In genomic region chr19:39480337-39481228, GRCh38 we compare ENCODE assay signal across 8 cellular contexts. TPM values are rescaled to one million over a fixed set of nuclear protein-coding genes. Genes with fewer than 3 reads are reported as not detected.
DNase-seq lines count a peak whose midpoint lies in the region; ATAC-seq and TF ChIP-seq lines count a peak whose summit lies in the region.

Gene TIMM50 (plus strand): TSS chr19:39480838. CDS start chr19:39480854, 16 bp downstream.

- peak within 1 kb of the TSS; percentile 80 for H3K27ac ChIP-seq in KOPT-K1 (ENCODE audit: low read depth, low read length, poor library complexity, severe bottlenecking)
- H3K27ac ChIP-seq in Peyer's patch: peak within 1 kb of the TSS; percentile 70 to 86 (median 78)
- peak within 1 kb of the TSS; percentile 83 to 97 for H3K27ac ChIP-seq in esophagus (ENCODE audit: low read depth in 2 of 2, low read length in 1 of 2)
- H3K27ac ChIP-seq in muscle layer of colon (ENCODE audit: low read depth, low read length): peak within 1 kb of the TSS; percentile 82

- WGBS in esophagus, 2 donors: 1% methylated on average over 62 of the region's 62 CpGs

- H3K4me1 Mint-ChIP-seq in activated T-cell treated with anti-CD3 and anti-CD28 coated beads, Interleukin-2, amount 50 U/mL, for 4 hours (ENCODE audit: low read depth): peaks cover 24% of the 10 kb centered on the region

- H3K4me3 Mint-ChIP-seq in activated T-cell treated with anti-CD3 and anti-CD28 coated beads, Interleukin-2, amount 50 U/mL, for 4 hours: peak within 1 kb of the TSS; percentile 89

- H3K9me3 Mint-ChIP-seq in activated T-cell treated with anti-CD3 and anti-CD28 coated beads, Interleukin-2, amount 50 U/mL, for 4 hours: no peaks in the 10 kb centered on the region

- TF ChIP-seq CTCF in Peyer's patch (IDR thresholded peaks at IDR 0.05): no peak

- no peaks in the 10 kb centered on the region for H3K27me3 Mint-ChIP-seq in activated T-cell treated with anti-CD3 and anti-CD28 coated beads, Interleukin-2, amount 50 U/mL, for 4 hours (ENCODE audit: low read depth)

- H3K36me3 ChIP-seq in KOPT-K1 (ENCODE audit: insufficient read depth, low read length) (peaks cover 45% of the 10 kb centered on the region), Peyer's patch (peaks cover 0 to 22% (median 0%) of the 10 kb centered on the region in 3 donors), esophagus (ENCODE audit: control insufficient read depth in 2 of 2, insufficient read depth in 2 of 2, low read length in 1 of 2) (peaks cover 0 to 9% of the 10 kb centered on the region in 2 donors), muscle layer of colon (ENCODE audit: insufficient read depth, low read length) (peaks cover 18% of the 10 kb centered on the region)

- ATAC-seq in GM21737 (IDR thresholded peaks at IDR 0.05; ENCODE audit: unreplicated experiment): peak; percentile 76
- peak; percentile 97 for ATAC-seq in activated T-cell treated with anti-CD3 and anti-CD28 coated beads, Interleukin-2, amount 50 U/mL, for 4 hours

- DNase-seq in DMS53 (lab: John Stamatoyannopoulos, UW) (peak; percentile 99), Peyer's patch (peak; percentile 94 to 98 (median 98))
- DNase-seq in activated T-cell treated with anti-CD3 and anti-CD28 coated beads, Interleukin-2, amount 50 U/mL, for 4 hours: peak; percentile 98
- peak; percentile 93 to 97 for DNase-seq in stimulated activated CD8-positive, alpha-beta memory T cell treated with anti-CD3 and anti-CD28 coated beads, Interleukin-7, amount 100 ng/mL, for 1 hour (ENCODE audit: low read depth in 2 of 2)

- H3K36me3 Mint-ChIP-seq in activated T-cell treated with anti-CD3 and anti-CD28 coated beads, Interleukin-2, amount 50 U/mL, for 4 hours (ENCODE audit: insufficient read depth): peaks cover 8% of the 10 kb centered on the region

- H3K9me3 ChIP-seq in KOPT-K1 (ENCODE audit: insufficient read depth, low read length, poor library complexity, severe bottlenecking): no peaks in the 10 kb centered on the region
- H3K9me3 ChIP-seq in Peyer's patch: no peaks in the 10 kb centered on the region
- no peaks in the 10 kb centered on the region for H3K9me3 ChIP-seq in esophagus (ENCODE audit: control insufficient read depth in 2 of 2, insufficient read depth in 1 of 2, low read depth in 1 of 2, low read length in 1 of 2)
- H3K9me3 ChIP-seq in muscle layer of colon (ENCODE audit: low read length): no peaks in the 10 kb centered on the region

- H3K4me3 ChIP-seq in Peyer's patch (peak within 1 kb of the TSS; percentile 79 to 97 (median 92)), esophagus (ENCODE audit: low read depth in 1 of 2, low read length in 2 of 2) (peak within 1 kb of the TSS; percentile 96 to 98), muscle layer of colon (ENCODE audit: low read depth in 1 of 2, low read length in 2 of 2) (peak within 1 kb of the TSS; percentile 80 to 99)

- peak; percentile 45 for TF ChIP-seq POLR2A in Peyer's patch (IDR thresholded peaks at IDR 0.05)

- peak within 1 kb of the TSS; percentile 93 for H3K9ac ChIP-seq in muscle layer of colon (ENCODE audit: low read length)

- H3K27me3 ChIP-seq in Peyer's patch (no peaks in the 10 kb centered on the region), esophagus (ENCODE audit: control insufficient read depth in 1 of 2, insufficient read depth in 2 of 2, low read length in 2 of 2) (no peaks in the 10 kb centered on the region), muscle layer of colon (ENCODE audit: control insufficient read depth in 1 of 2, insufficient read depth in 2 of 2, low read length in 2 of 2) (no peaks in the 10 kb centered on the region)

- H3K4me1 ChIP-seq in Peyer's patch (peaks cover 0 to 14% (median 7%) of the 10 kb centered on the region in 4 donors), esophagus (ENCODE audit: control insufficient read depth in 2 of 2, insufficient read depth in 2 of 2, low read length in 1 of 2) (peaks cover 3 to 8% of the 10 kb centered on the region in 2 donors), muscle layer of colon (ENCODE audit: insufficient read depth, low read length) (peaks cover 9% of the 10 kb centered on the region)

RNA-seq across cellular contexts. Expression of gene TIMM50, which starts in this region (rescaled TPM):
- total RNA-seq in Peyer's patch: 10 to 100 TPM; 25.4 to 61.1 (median 33.2) TPM
- 100 to 1,000 TPM; 192 to 211 (median 195) TPM for total RNA-seq in activated T-cell treated with anti-CD3 and anti-CD28 coated beads, Interleukin-2, amount 50 U/mL, for 4 hours
- 10 to 100 TPM; 42.3 to 42.4 TPM for polyA plus RNA-seq in esophagus

Comparison
In these comparisons a context has a peak if more than half of its experiments do, and no peak if none do; other contexts are left out.
1. Peak in every context shown above with its lines: DNase-seq, ATAC-seq, H3K4me3 ChIP-seq and H3K27ac ChIP-seq.